Comparison of ENCODE assay signal across 1 cellular context in genomic region chr2:173963817-173964564, GRCh38.
TF ChIP-seq lines count a peak whose summit lies in the region.

No MANE protein-coding gene starts in this region.

TF ChIP-seq in HepG2, 621 proteins besides CTCF, POLR2A, EP300 and RAD21 (continued from another document and continues in another):
- TF ChIP-seq GMEB2 (CRISPR knock-in tag; IDR thresholded peaks at IDR 0.05; ENCODE audit: low read depth) (0 out of 2 replicates have a peak, but pooled peaks have one; percentile 49), ZHX1 (CRISPR knock-in tag; IDR thresholded peaks at IDR 0.05; ENCODE audit: low read depth) (peak; percentile 76), ZNF354B (CRISPR knock-in tag; IDR thresholded peaks at IDR 0.05) (no peak), NFATC3 (CRISPR knock-in tag; IDR thresholded peaks at IDR 0.05) (no peak), ZNF891 (CRISPR knock-in tag; IDR thresholded peaks at IDR 0.05) (peak; percentile 47; the same call in 1 of the 2 replicates), DBP (CRISPR knock-in tag; IDR thresholded peaks at IDR 0.05; ENCODE audit: not compliant biosample characterization) (no peak), SRF (IDR thresholded peaks at IDR 0.05; ENCODE audit: low read depth, low read length) (no peak), ZFX (CRISPR knock-in tag; IDR thresholded peaks at IDR 0.05; ENCODE audit: low read depth) (peak; percentile 88), ZNF549 (CRISPR knock-in tag; IDR thresholded peaks at IDR 0.05) (no peak), ZNF121 (CRISPR knock-in tag; IDR thresholded peaks at IDR 0.05) (no peak), MAF1 (CRISPR knock-in tag; IDR thresholded peaks at IDR 0.05; ENCODE audit: borderline replicate concordance) (no peak), CENPBD1 (CRISPR knock-in tag; IDR thresholded peaks at IDR 0.05; ENCODE audit: borderline replicate concordance, low read depth) (peak; percentile 72; the same call in 1 of the 2 replicates), BRCA1 (CRISPR knock-in tag; IDR thresholded peaks at IDR 0.05) (no peak), BORCS8-MEF2B (CRISPR knock-in tag; IDR thresholded peaks at IDR 0.05) (peak; percentile 89), MAFF (IDR thresholded peaks at IDR 0.05; ENCODE audit: low read depth, low read length) (no peak), FOXK2 (IDR thresholded peaks at IDR 0.05) (no peak), KDM5A (IDR thresholded peaks at IDR 0.05; ENCODE audit: borderline replicate concordance, low read length) (peak; percentile 17; the same call in 1 of the 2 replicates), FUBP1 (CRISPR knock-in tag; IDR thresholded peaks at IDR 0.05; ENCODE audit: borderline replicate concordance) (no peak), HNF1B (CRISPR knock-in tag; IDR thresholded peaks at IDR 0.05) (no peak), GMEB1 (CRISPR knock-in tag; IDR thresholded peaks at IDR 0.05; ENCODE audit: borderline replicate concordance) (peak; percentile 37; the same call in 1 of the 2 replicates), ZBTB4 (CRISPR knock-in tag; IDR thresholded peaks at IDR 0.05; ENCODE audit: borderline replicate concordance) (no peak), TFAP4 (IDR thresholded peaks at IDR 0.05; ENCODE audit: borderline replicate concordance, low read depth) (peak; percentile 9; the same call in 1 of the 2 replicates), ZBTB1 (CRISPR knock-in tag; IDR thresholded peaks at IDR 0.05; ENCODE audit: borderline replicate concordance) (no peak), FOXP4 (CRISPR knock-in tag; IDR thresholded peaks at IDR 0.05) (peak; percentile 41), REPIN1 (CRISPR knock-in tag; IDR thresholded peaks at IDR 0.05; ENCODE audit: borderline replicate concordance, low read depth) (peak; percentile 61; the same call in 1 of the 2 replicates), ZSCAN12 (CRISPR knock-in tag; IDR thresholded peaks at IDR 0.05) (peak; percentile 87; the same call in 1 of the 2 replicates), ARNT (IDR thresholded peaks at IDR 0.05) (no peak), ZSCAN21 (CRISPR knock-in tag; IDR thresholded peaks at IDR 0.05; ENCODE audit: borderline replicate concordance) (peak; percentile 75), ZMYM2 (CRISPR knock-in tag; IDR thresholded peaks at IDR 0.05) (no peak), CBFB (CRISPR knock-in tag; IDR thresholded peaks at IDR 0.05) (peak; percentile 39; the same call in 1 of the 2 replicates), HOXD1 (CRISPR knock-in tag; IDR thresholded peaks at IDR 0.05) (peak; percentile 48; the same call in 1 of the 2 replicates), ZFP37 (CRISPR knock-in tag; IDR thresholded peaks at IDR 0.05; ENCODE audit: borderline replicate concordance) (no peak), ZBTB25 (CRISPR knock-in tag; IDR thresholded peaks at IDR 0.05) (peak; percentile 95; the same call in 1 of the 2 replicates), MXD1 (CRISPR knock-in tag; IDR thresholded peaks at IDR 0.05) (no peak; the same call in 1 of the 2 replicates), KLF11 (CRISPR knock-in tag; IDR thresholded peaks at IDR 0.05) (no peak)
